2 cellular contexts compared by ENCODE assay signal in the genomic region with DNA sequence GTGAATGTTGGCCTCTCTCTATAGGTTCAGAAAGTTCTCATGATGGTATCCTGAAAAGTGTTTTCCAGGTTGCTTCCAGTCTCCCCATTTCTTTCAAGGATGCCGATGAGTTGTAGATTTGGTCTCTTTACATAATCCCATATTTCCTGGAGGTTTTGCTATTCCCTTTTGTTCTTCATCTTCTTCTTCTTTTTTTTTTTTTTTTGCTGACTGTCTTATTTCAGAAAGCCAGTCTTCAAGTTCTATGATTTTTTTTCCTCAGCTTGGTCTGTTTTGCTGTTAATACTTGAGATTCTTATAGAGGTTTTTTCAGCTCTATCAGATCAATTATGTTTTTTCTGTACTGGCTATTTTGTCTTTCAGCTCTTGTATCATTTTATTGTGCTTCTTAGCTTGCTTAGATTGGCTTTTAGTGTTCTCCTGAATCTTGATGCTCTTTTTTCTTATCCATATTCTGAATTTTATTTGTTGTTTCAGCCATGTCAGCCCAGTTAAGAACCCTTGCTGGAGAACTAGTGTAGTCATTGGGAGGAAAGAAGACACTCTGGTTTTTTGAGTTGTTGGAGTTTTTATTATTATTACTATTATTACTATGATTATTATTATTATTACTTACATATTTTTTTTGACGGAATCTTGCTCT.
TF ChIP-seq lines count a peak whose summit lies in the region.

No MANE protein-coding gene starts in this region.

TF ChIP-seq in HepG2, 621 proteins besides CTCF, POLR2A, EP300 and RAD21:
- TF ChIP-seq MAFF (IDR thresholded peaks at IDR 0.05; ENCODE audit: low read depth, low read length): 0 out of 2 replicates have a peak, but pooled peaks have one; percentile 27
- TF ChIP-seq MAFK (conservative IDR thresholded peaks at IDR 0.05 in 1 of 2, IDR thresholded peaks at IDR 0.05 in 1 of 2; ENCODE audit: low read length in 2 of 2): peak; percentile 7 to 54; a peak in 2 of 4 replicates
- no peak for TF ChIP-seq CCAR2 (optimal IDR thresholded peaks at IDR 0.05; ENCODE audit: low read depth, low read length)
- no peak for TF ChIP-seq NR3C1 (CRISPR knock-in tag; IDR thresholded peaks at IDR 0.05)

TF ChIP-seq in IMR-90, 13 proteins besides CTCF, POLR2A, EP300 and RAD21:
- TF ChIP-seq, protein P1, sequence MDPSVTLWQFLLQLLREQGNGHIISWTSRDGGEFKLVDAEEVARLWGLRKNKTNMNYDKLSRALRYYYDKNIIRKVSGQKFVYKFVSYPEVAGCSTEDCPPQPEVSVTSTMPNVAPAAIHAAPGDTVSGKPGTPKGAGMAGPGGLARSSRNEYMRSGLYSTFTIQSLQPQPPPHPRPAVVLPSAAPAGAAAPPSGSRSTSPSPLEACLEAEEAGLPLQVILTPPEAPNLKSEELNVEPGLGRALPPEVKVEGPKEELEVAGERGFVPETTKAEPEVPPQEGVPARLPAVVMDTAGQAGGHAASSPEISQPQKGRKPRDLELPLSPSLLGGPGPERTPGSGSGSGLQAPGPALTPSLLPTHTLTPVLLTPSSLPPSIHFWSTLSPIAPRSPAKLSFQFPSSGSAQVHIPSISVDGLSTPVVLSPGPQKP (IDR thresholded peaks at IDR 0.05; ENCODE audit: borderline replicate concordance, low read depth, low read length): no peak
- TF ChIP-seq MAFK (IDR thresholded peaks at IDR 0.05; ENCODE audit: low read depth, low read length): peak; percentile 32
- no peak for TF ChIP-seq CEBPB (IDR thresholded peaks at IDR 0.05; ENCODE audit: low read depth, low read length)
- TF ChIP-seq RCOR1 (IDR thresholded peaks at IDR 0.05; ENCODE audit: insufficient replicate concordance, low read length): no peak
- no peak for TF ChIP-seq RFX5 (IDR thresholded peaks at IDR 0.05; ENCODE audit: low read depth, low read length)
- no peak for TF ChIP-seq CHD1 (IDR thresholded peaks at IDR 0.05; ENCODE audit: low read depth, low read length)
